In the genomic region with DNA sequence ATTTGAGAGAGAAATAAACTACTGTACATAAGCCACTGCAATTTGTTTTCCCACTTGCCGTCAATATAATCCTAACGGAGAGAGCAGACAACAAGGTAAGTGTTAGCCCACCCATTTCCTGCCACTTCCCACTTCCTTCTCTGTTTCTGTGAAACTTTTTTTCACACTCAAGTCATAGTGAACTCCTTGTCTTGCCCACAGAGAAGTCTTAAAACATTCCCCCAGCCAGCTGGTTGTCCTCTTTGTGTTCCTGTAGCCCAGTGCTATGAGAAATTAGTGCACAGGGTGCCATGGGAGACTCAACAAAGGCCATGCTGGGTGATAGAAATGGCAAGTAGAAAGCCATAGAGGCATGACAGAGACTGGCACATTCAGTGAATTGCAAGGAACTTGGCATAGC, we compare ENCODE assay signal across 19 cellular contexts.
A peak's percentile ranks its signal among the peaks of the same experiment; 100 is the strongest.
DNase-seq lines count a peak whose midpoint lies in the region; ATAC-seq and TF ChIP-seq lines count a peak whose summit lies in the region.
"Had no signal": no experiment of that assay in that cellular context is flagged by ENCODE, and none has a peak within 500 bp of the region (broad histone marks: within the 10 kb centered on the region; RNA-seq: fewer than 3 reads in every experiment).

No MANE protein-coding gene starts in this region.

- CTCF ChIA-PET in A673 (lab: Charles Lee) = no interaction called here

- H3K27ac Mint-ChIP-seq in natural killer cell = no peak overlapping the region
- H3K27ac Mint-ChIP-seq in stimulated activated effector memory CD8-positive, alpha-beta T cell treated with anti-CD3 and anti-CD28 coated beads, Interleukin-12 subunit alpha, Interleukin-12 subunit beta, amount 100 ng/mL, for 72 hours = no peak overlapping the region
- H3K27ac Mint-ChIP-seq: B cell; CD4-positive, alpha-beta T cell; CD8-positive, alpha-beta T cell had no signal

- no peak overlapping the region for H3K27ac ChIP-seq in A673 (ENCODE audit: low read depth, low read length, poor library complexity, severe bottlenecking)
- H3K27ac ChIP-seq: BLaER1 treated with 17β-estradiol and CSF1 and Interleukin-3, amounts not matched to agents 10 nM and 100 nM; C4-2B had no signal

- no peaks in the 10 kb centered on the region for H3K9me3 ChIP-seq in A673 (ENCODE audit: low read depth, low read length, poor library complexity, severe bottlenecking)
- H3K9me3 ChIP-seq: Caco-2 had no signal

- H3K36me3 Mint-ChIP-seq in natural killer cell = no peaks in the 10 kb centered on the region
- H3K36me3 Mint-ChIP-seq in stimulated activated effector memory CD8-positive, alpha-beta T cell treated with anti-CD3 and anti-CD28 coated beads, Interleukin-12 subunit alpha, Interleukin-12 subunit beta, amount 100 ng/mL, for 72 hours = no peaks in the 10 kb centered on the region
- H3K36me3 Mint-ChIP-seq: CD8-positive, alpha-beta T cell had no signal

- H3K4me1 ChIP-seq in A673 (ENCODE audit: insufficient read depth, low read length, poor library complexity, severe bottlenecking) = peaks cover 5% of the 10 kb centered on the region
- H3K4me1 ChIP-seq: Caco-2 had no signal

- DNase-seq in A673 (ENCODE audit: low spot score) (peak; percentile 19), natural killer cell (no peak), NCI-H1417 treated with DMSO at 0.1 percent for 48 hours (lab: John Stamatoyannopoulos, UW) (no peak), hepatic stellate cell (ENCODE audit: low spot score) (no peak), GM20000 (ENCODE audit: low spot score) (no peak)
- DNase-seq in Jurkat, Clone E6-1 (ENCODE audit: low read depth, low spot score) = peak; percentile 26
- DNase-seq in stimulated activated effector memory CD8-positive, alpha-beta T cell treated with anti-CD3 and anti-CD28 coated beads, Interleukin-12 subunit alpha, Interleukin-12 subunit beta, amount 100 ng/mL, for 72 hours (ENCODE audit: low spot score in 2 of 2) = no peak
- DNase-seq in stimulated activated CD4-positive, alpha-beta T cell treated with anti-CD3 and anti-CD28 coated beads, Interleukin-4, amount 100 ng/mL, for 1 hour = no peak
- DNase-seq: 8988T; AML-193; Caco-2; Calu3; CD4-positive, alpha-beta T cell; CD8-positive, alpha-beta T cell; DMS79 treated with DMSO at 0.1 percent for 48 hours; GF-D8 had no signal

- POLR2A ChIA-PET in A673 (lab: Charles Lee; ENCODE audit: low non-redundant PET) = no interaction called here

- peaks cover 13 to 22% of the 10 kb centered on the region in 2 donors for H3K4me1 Mint-ChIP-seq in natural killer cell
- no peaks in the 10 kb centered on the region for H3K4me1 Mint-ChIP-seq in stimulated activated effector memory CD8-positive, alpha-beta T cell treated with anti-CD3 and anti-CD28 coated beads, Interleukin-12 subunit alpha, Interleukin-12 subunit beta, amount 100 ng/mL, for 72 hours

- no TSS peak for BruUV-seq in A673 (replicated peaks; lab: Mats Ljungman, UMichigan)

- H3K4me3 Mint-ChIP-seq in natural killer cell = peak overlapping the region; percentile 0
- H3K4me3 Mint-ChIP-seq in stimulated activated effector memory CD8-positive, alpha-beta T cell treated with anti-CD3 and anti-CD28 coated beads, Interleukin-12 subunit alpha, Interleukin-12 subunit beta, amount 100 ng/mL, for 72 hours = no peak overlapping the region
- H3K4me3 Mint-ChIP-seq: B cell; CD4-positive, alpha-beta T cell; CD8-positive, alpha-beta T cell had no signal

- no peaks in the 10 kb centered on the region for H3K36me3 ChIP-seq in A673 (ENCODE audit: insufficient read depth, low read length, poor library complexity, severe bottlenecking)
- H3K36me3 ChIP-seq: BLaER1 treated with 17β-estradiol and CSF1 and Interleukin-3, amounts not matched to agents 10 nM and 100 nM had no signal

- H3K9me3 Mint-ChIP-seq in natural killer cell = peaks cover 0 to 6% of the 10 kb centered on the region in 2 donors
- H3K9me3 Mint-ChIP-seq in stimulated activated effector memory CD8-positive, alpha-beta T cell treated with anti-CD3 and anti-CD28 coated beads, Interleukin-12 subunit alpha, Interleukin-12 subunit beta, amount 100 ng/mL, for 72 hours = no peaks in the 10 kb centered on the region

- TF ChIP-seq CTCF in A673 (conservative IDR thresholded peaks at IDR 0.05; ENCODE audit: low read depth, low read length) (no peak), natural killer cell (IDR thresholded peaks at IDR 0.05) (no peak), GM20000 (IDR thresholded peaks at IDR 0.05; ENCODE audit: extremely low read depth, missing control alignments) (no peak)

- H3K27me3 ChIP-seq in A673 (replicated peaks; ENCODE audit: insufficient read depth, low read depth, low read length, poor library complexity) = no peaks in the 10 kb centered on the region
- H3K27me3 ChIP-seq: BLaER1 treated with 17β-estradiol and CSF1 and Interleukin-3, amounts not matched to agents 10 nM and 100 nM had no signal

- intact Hi-C loops in A673 (cut with micrococcal nuclease; ENCODE audit: unreplicated experiment) = no loop called here
- intact Hi-C loops in natural killer cell (cut with micrococcal nuclease) = no loop called here

- ATAC-seq in natural killer cell = peak in 1 of 3 donors; percentile 26
- ATAC-seq in stimulated activated effector memory CD8-positive, alpha-beta T cell treated with anti-CD3 and anti-CD28 coated beads, Interleukin-12 subunit alpha, Interleukin-12 subunit beta, amount 100 ng/mL, for 72 hours = peak; percentile 16
- ATAC-seq: CD8-positive, alpha-beta T cell had no signal

- no peak overlapping the region for H3K4me3 ChIP-seq in A673 (ENCODE audit: low read depth, low read length, poor library complexity, severe bottlenecking)
- no peak overlapping the region for H3K4me3 ChIP-seq in Jurkat, Clone E6-1 (ENCODE audit: low read length)
- H3K4me3 ChIP-seq: BLaER1 treated with 17β-estradiol and CSF1 and Interleukin-3, amounts not matched to agents 10 nM and 100 nM had no signal

- H3K27me3 Mint-ChIP-seq in natural killer cell (ENCODE audit: low read depth in 2 of 2) = peaks cover 17 to 20% of the 10 kb centered on the region in 2 donors

Comparison
In these comparisons a context has a peak if more than half of its experiments do, and no peak if none do; other contexts are left out.
1. DNase-seq: peak in A673 (single experiment) and Jurkat, Clone E6-1 (single experiment); none in natural killer cell (single experiment), stimulated activated effector memory CD8-positive, alpha-beta T cell treated with anti-CD3 and anti-CD28 coated beads, Interleukin-12 subunit alpha, Interleukin-12 subunit beta, amount 100 ng/mL, for 72 hours (0 of 2), NCI-H1417 treated with DMSO at 0.1 percent for 48 hours (single experiment), hepatic stellate cell (single experiment), stimulated activated CD4-positive, alpha-beta T cell treated with anti-CD3 and anti-CD28 coated beads, Interleukin-4, amount 100 ng/mL, for 1 hour (single experiment) and GM20000 (single experiment).